ENCODE assay signal across 1 cellular context in the genomic region with DNA sequence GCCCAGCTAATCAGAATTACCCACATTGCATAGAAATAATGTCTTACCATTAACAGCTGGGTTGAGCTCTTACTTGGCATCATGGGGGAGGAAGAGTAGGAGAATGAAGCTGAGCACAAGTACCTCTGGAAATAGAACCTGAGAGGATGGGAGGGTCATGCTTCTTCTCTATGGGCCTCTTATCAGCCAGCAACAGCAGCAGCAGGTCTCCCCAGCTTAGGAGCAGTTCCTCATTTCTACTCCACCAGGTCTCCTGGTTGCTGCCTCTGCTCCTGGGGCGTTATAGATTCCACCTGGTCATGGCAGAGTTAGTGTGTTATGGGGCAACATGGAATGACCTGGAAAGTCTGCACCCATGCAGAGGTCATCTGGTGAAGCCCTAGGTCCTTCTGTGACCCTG.
A peak's percentile ranks its signal among the peaks of the same experiment; 100 is the strongest.
TF ChIP-seq lines count a peak whose summit lies in the region.

No MANE protein-coding gene starts in this region.

TF ChIP-seq in K562, 482 proteins besides CTCF, POLR2A, EP300 and RAD21 (continued from another document and continues in another):
- TF ChIP-seq, protein P1, sequence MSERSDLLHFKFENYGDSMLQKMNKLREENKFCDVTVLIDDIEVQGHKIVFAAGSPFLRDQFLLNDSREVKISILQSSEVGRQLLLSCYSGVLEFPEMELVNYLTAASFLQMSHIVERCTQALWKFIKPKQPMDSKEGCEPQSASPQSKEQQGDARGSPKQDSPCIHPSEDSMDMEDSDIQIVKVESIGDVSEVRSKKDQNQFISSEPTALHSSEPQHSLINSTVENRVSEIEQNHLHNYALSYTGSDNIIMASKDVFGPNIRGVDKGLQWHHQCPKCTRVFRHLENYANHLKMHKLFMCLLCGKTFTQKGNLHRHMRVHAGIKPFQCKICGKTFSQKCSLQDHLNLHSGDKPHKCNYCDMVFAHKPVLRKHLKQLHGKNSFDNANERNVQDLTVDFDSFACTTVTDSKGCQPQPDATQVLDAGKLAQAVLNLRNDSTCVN (CRISPR knock-in tag; IDR thresholded peaks at IDR 0.05): no peak
- no peak for TF ChIP-seq SREBF2 (CRISPR knock-in tag; IDR thresholded peaks at IDR 0.05)
- TF ChIP-seq, protein P2, sequence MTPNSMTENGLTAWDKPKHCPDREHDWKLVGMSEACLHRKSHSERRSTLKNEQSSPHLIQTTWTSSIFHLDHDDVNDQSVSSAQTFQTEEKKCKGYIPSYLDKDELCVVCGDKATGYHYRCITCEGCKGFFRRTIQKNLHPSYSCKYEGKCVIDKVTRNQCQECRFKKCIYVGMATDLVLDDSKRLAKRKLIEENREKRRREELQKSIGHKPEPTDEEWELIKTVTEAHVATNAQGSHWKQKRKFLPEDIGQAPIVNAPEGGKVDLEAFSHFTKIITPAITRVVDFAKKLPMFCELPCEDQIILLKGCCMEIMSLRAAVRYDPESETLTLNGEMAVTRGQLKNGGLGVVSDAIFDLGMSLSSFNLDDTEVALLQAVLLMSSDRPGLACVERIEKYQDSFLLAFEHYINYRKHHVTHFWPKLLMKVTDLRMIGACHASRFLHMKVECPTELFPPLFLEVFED (CRISPR knock-in tag; conservative IDR thresholded peaks at IDR 0.05): no peak
- TF ChIP-seq ZNF324 (CRISPR knock-in tag; IDR thresholded peaks at IDR 0.05): no peak
- TF ChIP-seq TCF3 (CRISPR knock-in tag; IDR thresholded peaks at IDR 0.05): peak; percentile 97
- TF ChIP-seq MYC (IDR thresholded peaks at IDR 0.05; ENCODE audit: low read depth, low read length): peak; percentile 67
- no peak for TF ChIP-seq MYC (CRISPR knock-in tag; IDR thresholded peaks at IDR 0.05; ENCODE audit: borderline replicate concordance, low read depth)
- TF ChIP-seq, protein P3, sequence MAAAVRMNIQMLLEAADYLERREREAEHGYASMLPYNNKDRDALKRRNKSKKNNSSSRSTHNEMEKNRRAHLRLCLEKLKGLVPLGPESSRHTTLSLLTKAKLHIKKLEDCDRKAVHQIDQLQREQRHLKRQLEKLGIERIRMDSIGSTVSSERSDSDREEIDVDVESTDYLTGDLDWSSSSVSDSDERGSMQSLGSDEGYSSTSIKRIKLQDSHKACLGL (CRISPR knock-in tag; IDR thresholded peaks at IDR 0.05; ENCODE audit: borderline replicate concordance, poor library complexity, severe bottlenecking): no peak
- peak; percentile 93 for TF ChIP-seq DPF2 (IDR thresholded peaks at IDR 0.05)
- no peak for TF ChIP-seq EGR1 (conservative IDR thresholded peaks at IDR 0.05)
- no peak for TF ChIP-seq CAMTA2 (CRISPR knock-in tag; conservative IDR thresholded peaks at IDR 0.05)
- no peak for TF ChIP-seq MCM7 (IDR thresholded peaks at IDR 0.05)
- TF ChIP-seq, protein P4, sequence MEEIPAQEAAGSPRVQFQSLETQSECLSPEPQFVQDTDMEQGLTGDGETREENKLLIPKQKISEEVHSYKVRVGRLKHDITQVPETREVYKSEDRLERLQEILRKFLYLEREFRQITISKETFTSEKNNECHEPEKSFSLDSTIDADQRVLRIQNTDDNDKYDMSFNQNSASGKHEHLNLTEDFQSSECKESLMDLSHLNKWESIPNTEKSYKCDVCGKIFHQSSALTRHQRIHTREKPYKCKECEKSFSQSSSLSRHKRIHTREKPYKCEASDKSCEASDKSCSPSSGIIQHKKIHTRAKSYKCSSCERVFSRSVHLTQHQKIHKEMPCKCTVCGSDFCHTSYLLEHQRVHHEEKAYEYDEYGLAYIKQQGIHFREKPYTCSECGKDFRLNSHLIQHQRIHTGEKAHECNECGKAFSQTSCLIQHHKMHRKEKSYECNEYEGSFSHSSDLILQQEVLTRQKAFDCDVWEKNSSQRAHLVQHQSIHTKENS (CRISPR knock-in tag; IDR thresholded peaks at IDR 0.05): no peak
- no peak for TF ChIP-seq ZNF75A (CRISPR knock-in tag; IDR thresholded peaks at IDR 0.05)
- no peak for TF ChIP-seq KLF10 (CRISPR knock-in tag; IDR thresholded peaks at IDR 0.05)
- no peak for TF ChIP-seq ZC3H4 (CRISPR knock-in tag; IDR thresholded peaks at IDR 0.05; ENCODE audit: borderline replicate concordance)
- no peak for TF ChIP-seq ILK (tag; IDR thresholded peaks at IDR 0.05; ENCODE audit: borderline replicate concordance, low read depth)
- no peak for TF ChIP-seq TCF7 (IDR thresholded peaks at IDR 0.05; ENCODE audit: borderline replicate concordance)
- TF ChIP-seq NFE2 (IDR thresholded peaks at IDR 0.05; ENCODE audit: low read depth): peak; percentile 37; the same call in 1 of the 2 replicates
- TF ChIP-seq RFX5 (IDR thresholded peaks at IDR 0.05; ENCODE audit: low read depth, low read length): no peak
- TF ChIP-seq, protein P5, sequence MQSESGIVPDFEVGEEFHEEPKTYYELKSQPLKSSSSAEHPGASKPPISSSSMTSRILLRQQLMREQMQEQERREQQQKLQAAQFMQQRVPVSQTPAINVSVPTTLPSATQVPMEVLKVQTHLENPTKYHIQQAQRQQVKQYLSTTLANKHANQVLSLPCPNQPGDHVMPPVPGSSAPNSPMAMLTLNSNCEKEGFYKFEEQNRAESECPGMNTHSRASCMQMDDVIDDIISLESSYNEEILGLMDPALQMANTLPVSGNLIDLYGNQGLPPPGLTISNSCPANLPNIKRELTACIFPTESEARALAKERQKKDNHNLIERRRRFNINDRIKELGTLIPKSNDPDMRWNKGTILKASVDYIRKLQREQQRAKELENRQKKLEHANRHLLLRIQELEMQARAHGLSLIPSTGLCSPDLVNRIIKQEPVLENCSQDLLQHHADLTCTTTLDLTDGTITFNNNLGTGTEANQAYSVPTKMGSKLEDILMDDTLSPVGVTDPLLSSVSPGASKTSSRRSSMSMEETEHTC (IDR thresholded peaks at IDR 0.05): peak; percentile 32; the same call in 1 of the 2 replicates
- TF ChIP-seq ZNF707 (CRISPR knock-in tag; conservative IDR thresholded peaks at IDR 0.05): no peak
- no peak for TF ChIP-seq ZNF644 (tag; IDR thresholded peaks at IDR 0.05; ENCODE audit: low read depth)
- peak; percentile 37 for TF ChIP-seq TAF1 (IDR thresholded peaks at IDR 0.05; ENCODE audit: control insufficient read depth, extremely low read depth, insufficient read depth, low read length, severe bottlenecking)
- no peak for TF ChIP-seq POLR2AphosphoS2 (IDR thresholded peaks at IDR 0.05; ENCODE audit: low read length)
- no peak for TF ChIP-seq ZNF436 (CRISPR knock-in tag; IDR thresholded peaks at IDR 0.05)
- TF ChIP-seq ZEB2 (IDR thresholded peaks at IDR 0.05): peak; percentile 82
- TF ChIP-seq ZNF408 (CRISPR knock-in tag; IDR thresholded peaks at IDR 0.05; ENCODE audit: low read depth): no peak
- no peak for TF ChIP-seq RBM15 (IDR thresholded peaks at IDR 0.05; ENCODE audit: insufficient read depth, low read length)
- TF ChIP-seq DNMT1 (IDR thresholded peaks at IDR 0.05): no peak
- TF ChIP-seq U2AF1 (optimal IDR thresholded peaks at IDR 0.05; ENCODE audit: low read depth, low read length): no peak
- TF ChIP-seq MIER1 (IDR thresholded peaks at IDR 0.05; ENCODE audit: low read depth): no peak
- TF ChIP-seq HDAC3 (IDR thresholded peaks at IDR 0.05; ENCODE audit: borderline replicate concordance, partially characterized antibody): peak; percentile 23
- no peak for TF ChIP-seq FOSL1 (tag; conservative IDR thresholded peaks at IDR 0.05)
- no peak for TF ChIP-seq ZNF79 (CRISPR knock-in tag; IDR thresholded peaks at IDR 0.05; ENCODE audit: low read depth)
- TF ChIP-seq, protein P6, sequence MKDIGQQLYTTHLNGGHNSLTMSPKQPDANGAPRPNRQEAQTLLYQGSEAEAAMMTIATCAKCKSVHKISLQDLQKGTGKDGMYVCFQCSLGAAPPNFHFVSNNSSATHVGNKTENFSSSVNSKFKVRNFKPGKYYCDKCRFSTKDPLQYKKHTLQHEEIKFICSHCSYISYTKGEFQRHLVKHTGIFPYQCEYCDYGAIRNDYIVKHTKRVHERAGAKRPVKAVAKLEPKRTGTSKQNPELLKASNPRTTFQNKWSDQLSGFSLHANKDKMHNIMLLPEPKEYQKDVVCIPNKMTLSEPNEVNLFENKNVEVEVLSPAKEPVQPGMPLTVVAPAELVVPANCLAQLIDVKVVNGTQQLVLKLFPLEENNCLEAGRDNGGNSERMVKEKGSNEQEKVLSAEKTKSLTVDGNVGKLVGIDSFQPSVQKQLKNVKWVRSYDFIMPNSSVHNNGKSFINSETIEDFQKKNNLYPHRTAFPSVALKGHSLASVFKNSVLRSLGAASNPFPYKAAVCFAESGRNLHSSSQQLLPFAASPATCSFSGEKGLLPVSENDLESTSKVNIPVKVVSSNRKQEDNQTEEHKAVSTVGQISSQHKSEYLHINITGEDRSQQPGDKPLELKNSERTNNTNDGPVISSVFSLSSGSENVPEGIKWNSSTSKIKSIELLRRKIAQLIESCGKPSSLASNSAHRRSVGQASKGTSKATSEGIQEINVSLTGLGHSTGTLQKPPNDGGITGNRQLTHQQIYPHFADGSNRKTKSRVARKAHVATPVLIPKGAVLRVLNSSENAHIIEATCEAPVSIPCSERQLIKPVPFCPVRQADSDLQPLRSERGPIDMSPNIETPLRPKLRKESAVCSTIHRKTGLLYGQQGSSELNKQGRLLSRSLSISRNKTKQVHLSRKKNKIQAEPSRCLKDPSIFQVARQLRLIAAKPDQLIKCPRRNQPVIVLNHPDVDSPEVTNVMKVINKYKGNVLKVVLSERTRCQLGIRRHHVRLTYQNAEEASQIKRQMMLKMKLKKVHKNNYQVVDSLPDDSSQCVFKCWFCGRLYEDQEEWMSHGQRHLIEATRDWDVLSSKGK (CRISPR knock-in tag; IDR thresholded peaks at IDR 0.05): no peak
- no peak for TF ChIP-seq TSC22D4 (tag; IDR thresholded peaks at IDR 0.05)
- no peak for TF ChIP-seq ZZZ3 (IDR thresholded peaks at IDR 0.05)
- TF ChIP-seq C11orf30 (IDR thresholded peaks at IDR 0.05; ENCODE audit: low read depth): no peak
- TF ChIP-seq, protein P7, sequence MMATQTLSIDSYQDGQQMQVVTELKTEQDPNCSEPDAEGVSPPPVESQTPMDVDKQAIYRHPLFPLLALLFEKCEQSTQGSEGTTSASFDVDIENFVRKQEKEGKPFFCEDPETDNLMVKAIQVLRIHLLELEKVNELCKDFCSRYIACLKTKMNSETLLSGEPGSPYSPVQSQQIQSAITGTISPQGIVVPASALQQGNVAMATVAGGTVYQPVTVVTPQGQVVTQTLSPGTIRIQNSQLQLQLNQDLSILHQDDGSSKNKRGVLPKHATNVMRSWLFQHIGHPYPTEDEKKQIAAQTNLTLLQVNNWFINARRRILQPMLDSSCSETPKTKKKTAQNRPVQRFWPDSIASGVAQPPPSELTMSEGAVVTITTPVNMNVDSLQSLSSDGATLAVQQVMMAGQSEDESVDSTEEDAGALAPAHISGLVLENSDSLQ (IDR thresholded peaks at IDR 0.05): no peak
- TF ChIP-seq ZNF41 (CRISPR knock-in tag; conservative IDR thresholded peaks at IDR 0.05): no peak
- TF ChIP-seq TBP (optimal IDR thresholded peaks at IDR 0.05; ENCODE audit: low read depth, low read length): no peak
- TF ChIP-seq ETS2 (tag; IDR thresholded peaks at IDR 0.05; ENCODE audit: borderline replicate concordance, poor library complexity, severe bottlenecking): no peak
- no peak for TF ChIP-seq ZNF23 (CRISPR knock-in tag; IDR thresholded peaks at IDR 0.05)
- no peak for TF ChIP-seq SIN3A (IDR thresholded peaks at IDR 0.05; ENCODE audit: borderline replicate concordance in 2 of 2, control insufficient read depth in 1 of 2, low read depth in 2 of 2, low read length in 2 of 2)
- TF ChIP-seq SMARCC2 (IDR thresholded peaks at IDR 0.05; ENCODE audit: low read depth): peak; percentile 66
- peak; percentile 94 for TF ChIP-seq SMARCA4 (IDR thresholded peaks at IDR 0.05)
- TF ChIP-seq CBX5 (IDR thresholded peaks at IDR 0.05; ENCODE audit: borderline replicate concordance, low read depth): no peak
- TF ChIP-seq RCOR1 (IDR thresholded peaks at IDR 0.05; ENCODE audit: borderline replicate concordance in 1 of 2, low read depth in 2 of 2, low read length in 2 of 2): peak; percentile 14 to 93; a peak in 3 of 4 replicates
- no peak for TF ChIP-seq KHSRP (IDR thresholded peaks at IDR 0.05)
- TF ChIP-seq, protein P8, sequence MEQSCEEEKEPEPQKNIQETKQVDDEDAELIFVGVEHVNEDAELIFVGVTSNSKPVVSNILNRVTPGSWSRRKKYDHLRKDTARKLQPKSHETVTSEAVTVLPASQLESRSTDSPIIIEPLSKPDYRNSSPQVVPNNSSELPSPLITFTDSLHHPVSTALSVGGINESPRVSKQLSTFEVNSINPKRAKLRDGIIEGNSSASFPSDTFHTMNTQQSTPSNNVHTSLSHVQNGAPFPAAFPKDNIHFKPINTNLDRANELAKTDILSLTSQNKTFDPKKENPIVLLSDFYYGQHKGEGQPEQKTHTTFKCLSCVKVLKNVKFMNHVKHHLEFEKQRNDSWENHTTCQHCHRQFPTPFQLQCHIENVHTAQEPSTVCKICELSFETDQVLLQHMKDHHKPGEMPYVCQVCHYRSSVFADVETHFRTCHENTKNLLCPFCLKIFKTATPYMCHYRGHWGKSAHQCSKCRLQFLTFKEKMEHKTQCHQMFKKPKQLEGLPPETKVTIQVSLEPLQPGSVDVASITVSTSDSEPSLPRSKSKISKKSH (CRISPR knock-in tag; IDR thresholded peaks at IDR 0.05): no peak
- TF ChIP-seq, protein P9, sequence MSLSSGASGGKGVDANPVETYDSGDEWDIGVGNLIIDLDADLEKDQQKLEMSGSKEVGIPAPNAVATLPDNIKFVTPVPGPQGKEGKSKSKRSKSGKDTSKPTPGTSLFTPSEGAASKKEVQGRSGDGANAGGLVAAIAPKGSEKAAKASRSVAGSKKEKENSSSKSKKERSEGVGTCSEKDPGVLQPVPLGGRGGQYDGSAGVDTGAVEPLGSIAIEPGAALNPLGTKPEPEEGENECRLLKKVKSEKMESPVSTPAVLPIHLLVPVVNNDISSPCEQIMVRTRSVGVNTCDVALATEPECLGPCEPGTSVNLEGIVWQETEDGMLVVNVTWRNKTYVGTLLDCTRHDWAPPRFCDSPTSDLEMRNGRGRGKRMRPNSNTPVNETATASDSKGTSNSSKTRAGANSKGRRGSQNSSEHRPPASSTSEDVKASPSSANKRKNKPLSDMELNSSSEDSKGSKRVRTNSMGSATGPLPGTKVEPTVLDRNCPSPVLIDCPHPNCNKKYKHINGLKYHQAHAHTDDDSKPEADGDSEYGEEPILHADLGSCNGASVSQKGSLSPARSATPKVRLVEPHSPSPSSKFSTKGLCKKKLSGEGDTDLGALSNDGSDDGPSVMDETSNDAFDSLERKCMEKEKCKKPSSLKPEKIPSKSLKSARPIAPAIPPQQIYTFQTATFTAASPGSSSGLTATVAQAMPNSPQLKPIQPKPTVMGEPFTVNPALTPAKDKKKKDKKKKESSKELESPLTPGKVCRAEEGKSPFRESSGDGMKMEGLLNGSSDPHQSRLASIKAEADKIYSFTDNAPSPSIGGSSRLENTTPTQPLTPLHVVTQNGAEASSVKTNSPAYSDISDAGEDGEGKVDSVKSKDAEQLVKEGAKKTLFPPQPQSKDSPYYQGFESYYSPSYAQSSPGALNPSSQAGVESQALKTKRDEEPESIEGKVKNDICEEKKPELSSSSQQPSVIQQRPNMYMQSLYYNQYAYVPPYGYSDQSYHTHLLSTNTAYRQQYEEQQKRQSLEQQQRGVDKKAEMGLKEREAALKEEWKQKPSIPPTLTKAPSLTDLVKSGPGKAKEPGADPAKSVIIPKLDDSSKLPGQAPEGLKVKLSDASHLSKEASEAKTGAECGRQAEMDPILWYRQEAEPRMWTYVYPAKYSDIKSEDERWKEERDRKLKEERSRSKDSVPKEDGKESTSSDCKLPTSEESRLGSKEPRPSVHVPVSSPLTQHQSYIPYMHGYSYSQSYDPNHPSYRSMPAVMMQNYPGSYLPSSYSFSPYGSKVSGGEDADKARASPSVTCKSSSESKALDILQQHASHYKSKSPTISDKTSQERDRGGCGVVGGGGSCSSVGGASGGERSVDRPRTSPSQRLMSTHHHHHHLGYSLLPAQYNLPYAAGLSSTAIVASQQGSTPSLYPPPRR (CRISPR knock-in tag; IDR thresholded peaks at IDR 0.05; ENCODE audit: borderline replicate concordance): no peak
